Comparison of ENCODE assay signal across 8 cellular contexts in the genomic region with DNA sequence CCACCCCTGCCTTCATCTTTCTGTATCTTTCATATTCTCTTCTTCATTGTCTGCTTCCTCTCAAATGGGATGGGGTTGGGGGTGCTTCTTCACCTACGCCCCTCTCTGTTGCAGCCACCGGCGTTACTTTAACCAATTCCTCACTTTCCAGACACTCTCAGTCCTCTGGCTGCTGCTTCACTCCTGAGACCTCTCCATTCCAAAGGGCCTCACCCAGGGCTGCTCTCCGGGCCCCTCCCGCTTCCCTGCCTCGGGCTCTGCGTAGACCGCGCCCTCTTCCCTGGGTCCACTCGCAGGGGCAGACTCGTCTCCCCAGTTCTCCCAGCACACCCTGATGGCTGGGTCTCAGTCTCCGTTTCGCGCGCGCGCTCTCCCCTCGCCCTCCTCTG. TPM values are rescaled to one million over a fixed set of nuclear protein-coding genes. Genes with fewer than 3 reads are reported as not detected.
A peak's percentile ranks its signal among the peaks of the same experiment; 100 is the strongest.
DNase-seq lines count a peak whose midpoint lies in the region; ATAC-seq, FAIRE-seq and TF ChIP-seq lines count a peak whose summit lies in the region.

No MANE protein-coding gene starts in this region.

- no peak for FAIRE-seq in H54 (lab: Jason Lieb, UNC)

- no peaks in the 10 kb centered on the region for H3K27me3 ChIP-seq in GM06990 (replicated peaks; ENCODE audit: control insufficient read depth, insufficient read depth, low read length)

- H3K9me3 Mint-ChIP-seq in activated B cell treated with CpG ODN at 0.5 μM for 24 hours (no peaks in the 10 kb centered on the region), osteocyte (ENCODE audit: unreplicated experiment) (no peaks in the 10 kb centered on the region)

- H3K27ac Mint-ChIP-seq in activated B cell treated with CpG ODN at 0.5 μM for 24 hours (peak overlapping the region; percentile 94), osteocyte (ENCODE audit: unreplicated experiment) (peak overlapping the region; percentile 99)

- CTCF ChIA-PET in activated B cell treated with CpG ODN at 0.5 μM for 24 hours (lab: Charles Lee): no interaction called here

- no peak for TF ChIP-seq CTCF in GM06990 (IDR thresholded peaks at IDR 0.05; ENCODE audit: insufficient read depth, low read length, poor library complexity, severe bottlenecking)
- no peak for TF ChIP-seq CTCF in activated B cell treated with CpG ODN at 0.5 μM for 24 hours (IDR thresholded peaks at IDR 0.05)
- TF ChIP-seq CTCF in osteocyte (IDR thresholded peaks at IDR 0.05): no peak

- H3K36me3 ChIP-seq in GM06990 (ENCODE audit: control insufficient read depth, insufficient read depth, low read length): peaks cover 5% of the 10 kb centered on the region

- H3K27me3 Mint-ChIP-seq in activated B cell treated with CpG ODN at 0.5 μM for 24 hours (peaks cover under 1% of the 10 kb centered on the region), osteocyte (ENCODE audit: unreplicated experiment) (peaks cover 4% of the 10 kb centered on the region)

- POLR2A ChIA-PET in activated B cell treated with CpG ODN at 0.5 μM for 24 hours (lab: Charles Lee): interaction anchor here (0.6 to 1.0 kb wide), 2 partner anchors 35 to 549 kb away, joined by 3 to 6 read pairs; a partner anchor contains a TSS

- peaks cover 3% of the 10 kb centered on the region for H3K36me3 Mint-ChIP-seq in activated B cell treated with CpG ODN at 0.5 μM for 24 hours (ENCODE audit: low read depth)
- no peaks in the 10 kb centered on the region for H3K36me3 Mint-ChIP-seq in osteocyte (ENCODE audit: unreplicated experiment)

- peaks cover 57% of the 10 kb centered on the region for H3K4me1 Mint-ChIP-seq in activated B cell treated with CpG ODN at 0.5 μM for 24 hours
- peaks cover 37% of the 10 kb centered on the region for H3K4me1 Mint-ChIP-seq in osteocyte (ENCODE audit: unreplicated experiment)

- TF ChIP-seq POLR2A in H54 (IDR thresholded peaks at IDR 0.05; ENCODE audit: low read depth, low read length): no peak

- intact Hi-C loops in activated B cell treated with CpG ODN at 0.5 μM for 24 hours (cut with micrococcal nuclease) (loop anchor here (1.0 to 10.0 kb wide), 6 partner anchors 9 to 1446 kb away; a partner anchor contains a TSS), head of caudate nucleus (cut with DNase I) (no loop called here)

- DNase-seq in GM06990 (ENCODE audit: extremely low read depth, insufficient read length) (no peak), activated B cell treated with CpG ODN at 0.5 μM for 24 hours (no peak), head of caudate nucleus (peak in 40 of 42 donors; percentile 14 to 75 (median 50)), osteocyte (ENCODE audit: extremely low spot score, unreplicated experiment) (no peak), GF-D8 (lab: John Stamatoyannopoulos, UW) (no peak), H54 (ENCODE audit: insufficient read length, low spot score) (no peak)

- peak overlapping the region; percentile 95 for H3K4me3 Mint-ChIP-seq in activated B cell treated with CpG ODN at 0.5 μM for 24 hours
- H3K4me3 Mint-ChIP-seq in osteocyte (ENCODE audit: unreplicated experiment): peak overlapping the region; percentile 92

- H3K4me3 ChIP-seq in GM06990 (replicated peaks; ENCODE audit: low read depth, low read length): peak overlapping the region; percentile 82

- ATAC-seq in HG03432 (IDR thresholded peaks at IDR 0.05; ENCODE audit: unreplicated experiment) (peak; percentile 0), activated B cell treated with CpG ODN at 0.5 μM for 24 hours (ENCODE audit: low read depth) (no peak)
- no peak for ATAC-seq in activated CD4-positive, CD25-positive, alpha-beta regulatory T cell treated with anti-CD3 and anti-CD28 coated beads, Interleukin-2, amount 50 U/mL, for 24 hours

RNA-seq across cellular contexts. Expression of a gene that starts 0.9 kb away (rescaled TPM):
- total RNA-seq in activated B cell treated with CpG ODN at 0.5 μM for 24 hours (20.9 and 29.5 TPM in 2 replicates), osteocyte (8.0 and 8.5 TPM in 2 replicates)

RNA-seq across cellular contexts. Expression of a gene that starts 21.7 kb away (rescaled TPM):
- 0.11 and 1.2 TPM in 2 replicates for total RNA-seq in activated B cell treated with CpG ODN at 0.5 μM for 24 hours
- total RNA-seq in osteocyte: not detected in 2 replicates

Comparison
In these comparisons a context has a peak if more than half of its experiments do, and no peak if none do; other contexts are left out.
1. DNase-seq: peak in head of caudate nucleus (40 of 42); none in GM06990 (single experiment), activated B cell treated with CpG ODN at 0.5 μM for 24 hours (single experiment), osteocyte (single experiment), GF-D8 (single experiment) and H54 (single experiment).